In the genomic region with DNA sequence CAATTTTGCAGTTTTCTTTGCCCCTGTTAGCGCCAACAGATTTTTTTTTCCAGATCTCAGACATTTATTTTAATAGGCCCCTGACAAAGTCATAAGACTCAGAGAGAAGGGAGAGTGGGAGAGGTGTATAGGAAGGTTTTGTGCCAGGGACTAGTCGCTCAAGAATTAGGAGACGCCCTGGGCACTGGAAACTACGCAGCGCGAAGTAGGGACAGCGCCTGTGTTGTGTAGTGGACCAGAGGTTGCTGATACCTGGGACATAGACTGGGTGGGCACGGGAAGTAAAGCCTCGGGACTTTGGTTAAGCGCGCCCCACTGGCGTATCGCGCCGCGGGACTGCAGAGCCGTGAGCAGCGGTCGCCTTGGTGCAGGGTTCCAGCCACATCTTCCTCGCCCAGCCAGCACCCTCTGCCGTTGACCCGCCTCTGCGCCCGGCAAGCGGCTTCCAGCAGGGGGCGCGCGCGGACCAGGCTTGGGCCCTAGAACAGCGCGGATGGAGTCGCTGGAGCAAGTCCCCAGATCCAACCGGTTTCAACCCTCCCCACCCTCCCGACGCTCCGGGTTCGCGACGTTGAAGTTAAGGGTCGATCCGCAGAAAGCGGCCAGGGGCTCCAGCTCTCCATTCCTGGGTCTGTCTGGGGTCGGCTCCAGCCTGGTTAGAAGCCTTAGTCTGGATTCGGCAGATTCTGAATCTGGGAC, we compare ENCODE assay signal across 9 cellular contexts. TPM values are rescaled to one million over a fixed set of nuclear protein-coding genes. Genes with fewer than 3 reads are reported as not detected.
DNase-seq lines count a peak whose midpoint lies in the region; ATAC-seq, FAIRE-seq and TF ChIP-seq lines count a peak whose summit lies in the region.
"Had no signal": no experiment of that assay in that cellular context is flagged by ENCODE, and none has a peak within 500 bp of the region (broad histone marks: within the 10 kb centered on the region; RNA-seq: fewer than 3 reads in every experiment).

No MANE protein-coding gene starts in this region.

- POLR2A ChIA-PET in CD8-positive, alpha-beta memory T cell (lab: Charles Lee) = no interaction called here
- POLR2A ChIA-PET in HepG2 (lab: Yijun Ruan, JAX) = no interaction called here

- H3K36me3 ChIP-seq in CD8-positive, alpha-beta memory T cell (ENCODE audit: insufficient read depth, low read length) = no peaks in the 10 kb centered on the region
- H3K36me3 ChIP-seq in HepG2 (replicated peaks in 1 of 2; ENCODE audit: control insufficient read depth in 1 of 2, insufficient read depth in 2 of 2, low read length in 2 of 2) = no peaks in the 10 kb centered on the region

- no peak for TF ChIP-seq POLR2A in HepG2 (IDR thresholded peaks at IDR 0.05; ENCODE audit: insufficient read depth in 1 of 2, low read depth in 2 of 2, low read length in 2 of 2)

- peaks cover 29 to 80% of the 10 kb centered on the region in 2 donors for H3K27me3 Mint-ChIP-seq in CD8-positive, alpha-beta memory T cell

- H3K9me3 ChIP-seq in CD8-positive, alpha-beta memory T cell (ENCODE audit: low read length) = no peaks in the 10 kb centered on the region
- H3K9me3 ChIP-seq in HepG2 (ENCODE audit: low read length) = no peaks in the 10 kb centered on the region

- TF ChIP-seq CTCF in coronary artery (IDR thresholded peaks at IDR 0.05) (peak; percentile 97), HepG2 (CRISPR knock-in tag; IDR thresholded peaks at IDR 0.05) (peak; percentile 99)

- no peak overlapping the region for H3K4me3 ChIP-seq in CD8-positive, alpha-beta memory T cell (ENCODE audit: low read length)
- H3K4me3 ChIP-seq in coronary artery = peak overlapping the region; percentile 68
- no peak overlapping the region for H3K4me3 ChIP-seq in HepG2 (replicated peaks in 1 of 3; ENCODE audit: insufficient read depth in 1 of 3, low read depth in 2 of 3, low read length in 3 of 3)

- no peak overlapping the region for H2AFZ ChIP-seq in HepG2 (ENCODE audit: low read length)

- peak; percentile 64 to 83 (median 72) for DNase-seq in CD8-positive, alpha-beta memory T cell
- DNase-seq in NCI-H510A treated with DMSO at 0.1 percent for 48 hours (lab: John Stamatoyannopoulos, UW) (peak; percentile 61), coronary artery (ENCODE audit: low spot score) (peak; percentile 93), HepG2 (ENCODE audit: low spot score) (peak; percentile 58)
- peak; percentile 82 for DNase-seq in activated CD4-positive, alpha-beta T cell treated with anti-CD3 and anti-CD28 coated beads, Interleukin-2, amount 50 U/mL, for 1 hour
- DNase-seq in stimulated activated CD4-positive, alpha-beta T cell treated with anti-CD3 and anti-CD28 coated beads, Interleukin-2, amount 100 ng/mL, for 4 hours (ENCODE audit: low read depth) = peak; percentile 73

- H3K27ac ChIP-seq in CD8-positive, alpha-beta memory T cell (ENCODE audit: low read depth, low read length) = no peak overlapping the region
- no peak overlapping the region for H3K27ac ChIP-seq in coronary artery
- H3K27ac ChIP-seq in HepG2 (ENCODE audit: extremely low read length, insufficient read depth, low read length) = no peak overlapping the region

- peak; percentile 92 for TF ChIP-seq RAD21 in HepG2 (CRISPR knock-in tag; IDR thresholded peaks at IDR 0.05)

- H3K27ac Mint-ChIP-seq in CD8-positive, alpha-beta memory T cell = no peak overlapping the region

- no peak for TF ChIP-seq EP300 in HepG2 (IDR thresholded peaks at IDR 0.05; ENCODE audit: low read depth in 2 of 2, low read length in 2 of 2)
- no peak for TF ChIP-seq EP300 in HepG2 (CRISPR knock-in tag; IDR thresholded peaks at IDR 0.05; ENCODE audit: borderline replicate concordance)

- no peaks in the 10 kb centered on the region for H3K79me2 ChIP-seq in HepG2 (ENCODE audit: insufficient read depth, low read length)

- peaks cover 6% of the 10 kb centered on the region for H3K4me1 ChIP-seq in CD8-positive, alpha-beta memory T cell (ENCODE audit: insufficient read depth, low read length)
- no peaks in the 10 kb centered on the region for H3K4me1 ChIP-seq in HepG2 (ENCODE audit: insufficient read depth, low read length)

- ATAC-seq in HG02610 (IDR thresholded peaks at IDR 0.05; ENCODE audit: unreplicated experiment) (peak; percentile 49), HepG2 (peak; percentile 97), GM19452 (IDR thresholded peaks at IDR 0.05; ENCODE audit: unreplicated experiment) (no peak)

- WGBS in HepG2 (ENCODE audit: low lambda C conversion rate) = 64% methylated on average over 10 of the region's 44 CpGs

- CTCF ChIA-PET in CD8-positive, alpha-beta memory T cell (lab: Charles Lee) = interaction anchor here (1.2 to 5.9 kb wide), 4 partner anchors 180 to 194 kb away, joined by 3 to 74 read pairs (median 5); no protein-coding TSS in a partner anchor
- CTCF ChIA-PET in HepG2 (lab: Yijun Ruan, JAX; ENCODE audit: low intra/inter-chr PET ratio, low total read pairs) = interaction anchor here (0.7 to 3.1 kb wide), 5 partner anchors 175 to 195 kb away, joined by 3 to 19 read pairs (median 8); no protein-coding TSS in a partner anchor

- in situ Hi-C loops in HepG2 (cut with HindIII; ENCODE audit: extremely low pct_ligation_motif_present, low pct_unique_long_range_greater_than_20kb) = loop anchor here (5.0 kb wide), 1 partner anchor 180 kb away; no protein-coding TSS in a partner anchor

- H3K4me3 Mint-ChIP-seq in CD8-positive, alpha-beta memory T cell = peak overlapping the region in 5 of 7 donors; percentile 34 to 84 (median 45)

- intact Hi-C loops in HepG2 (cut with micrococcal nuclease; ENCODE audit: unreplicated experiment) = loop anchor here (1.0 kb wide), 2 partner anchors 176 to 193 kb away; no protein-coding TSS in a partner anchor

- H3K4me1 Mint-ChIP-seq in CD8-positive, alpha-beta memory T cell = peaks cover 0 to 31% (median 7%) of the 10 kb centered on the region in 3 donors

- H3K9me3 Mint-ChIP-seq in CD8-positive, alpha-beta memory T cell = peaks cover 0 to 2% (median 0%) of the 10 kb centered on the region in 5 donors

- H3K4me2 ChIP-seq in HepG2 (ENCODE audit: low read depth, low read length) = peak overlapping the region; percentile 18; the same call in 1 of the 2 replicates

- H3K27me3 ChIP-seq in CD8-positive, alpha-beta memory T cell (ENCODE audit: insufficient read depth, low read length, poor library complexity, severe bottlenecking) = peaks cover 38% of the 10 kb centered on the region
- peaks cover 10 to 51% of the 10 kb centered on the region in 2 experiments; a peak in 4 of 5 replicates for H3K27me3 ChIP-seq in HepG2 (ENCODE audit: control insufficient read depth in 1 of 2, insufficient read depth in 2 of 2, low read length in 2 of 2)

- no peak for FAIRE-seq in HepG2 (lab: Jason Lieb, UNC)

- 0 out of 2 replicates have a peak, but pooled peaks cover 2% of the 10 kb centered on the region for H4K20me1 ChIP-seq in HepG2 (ENCODE audit: insufficient read depth, low read length)

- H3K36me3 Mint-ChIP-seq in CD8-positive, alpha-beta memory T cell = no peaks in the 10 kb centered on the region

- no peak overlapping the region for H3K9ac ChIP-seq in HepG2 (ENCODE audit: insufficient read depth, low read depth, low read length)

- no TSS peak for BruUV-seq in HepG2 (replicated peaks; lab: Mats Ljungman, UMichigan)

RNA-seq across cellular contexts. Expression of a gene that starts 3.0 kb away (rescaled TPM):
- total RNA-seq in CD8-positive, alpha-beta memory T cell = not detected
- not detected for polyA plus RNA-seq in CD8-positive, alpha-beta memory T cell
- not detected in 2 replicates for total RNA-seq in HepG2 (2016; rRNA removed; fragmentation: Illumina TruSeq; extraction: Trizol)
- total RNA-seq in HepG2 (2016; cell fraction: cytosol; rRNA removed; fragmentation: Illumina TruSeq; extraction: Trizol; ENCODE audit: low read depth) = not detected in 2 replicates
- total RNA-seq in HepG2 (2016; cell fraction: insoluble cytoplasmic fraction; rRNA removed; fragmentation: Illumina TruSeq; extraction: Trizol) = not detected in 2 replicates
- total RNA-seq in HepG2 (2016; cell fraction: membrane; rRNA removed; fragmentation: Illumina TruSeq; extraction: Trizol) = not detected in 2 replicates
- total RNA-seq in HepG2 (2016; cell fraction: nucleus; rRNA removed; fragmentation: Illumina TruSeq; extraction: Trizol) = not detected in 2 replicates
- polyA plus RNA-seq in HepG2 (2011; rRNA removed) = not detected in 2 replicates
- polyA plus RNA-seq in HepG2 (2011; cell fraction: cytosol; rRNA removed) = not detected in 2 replicates
- polyA plus RNA-seq in HepG2 (2011; cell fraction: nucleus; rRNA removed) = not detected in 2 replicates
- not detected in 2 replicates for polyA plus RNA-seq in HepG2 (2012)
- polyA plus RNA-seq in HepG2 (2016; cell fraction: cytosol; fragmentation: Illumina TruSeq; extraction: Trizol; ENCODE audit: low read depth) = not detected in 2 replicates
- not detected in 2 replicates for polyA plus RNA-seq in HepG2 (2016; cell fraction: insoluble cytoplasmic fraction; fragmentation: Illumina TruSeq; extraction: Trizol; ENCODE audit: low read depth)
- not detected in 2 replicates for polyA plus RNA-seq in HepG2 (2016; cell fraction: membrane; fragmentation: Illumina TruSeq; extraction: Trizol; ENCODE audit: low read depth)
- polyA plus RNA-seq in HepG2 (2016; cell fraction: nucleus; fragmentation: Illumina TruSeq; extraction: Trizol; ENCODE audit: insufficient read depth, low read depth) = not detected in 2 replicates
- not detected in 2 replicates for polyA minus RNA-seq in HepG2 (2011; rRNA and poly(A)+ RNA removed; ENCODE audit: low replicate concordance)
- not detected in 2 replicates for polyA minus RNA-seq in HepG2 (2011; cell fraction: cytosol; rRNA and poly(A)+ RNA removed)
- not detected in 2 replicates for polyA minus RNA-seq in HepG2 (2011; cell fraction: nucleus; rRNA and poly(A)+ RNA removed)
- total RNA-seq: T-helper 2 cell treated with Interferon-gamma antibody and Interleukin-4, amounts not matched to agents 100 ng/mL and 5 ng/mL, for 36 hours had no signal

RNA-seq across cellular contexts. Expression of a gene that starts 45.1 kb away (rescaled TPM):
- total RNA-seq in CD8-positive, alpha-beta memory T cell = under 1 TPM in 1 of 2 experiments, not detected in 1; 0.07 TPM
- polyA plus RNA-seq in CD8-positive, alpha-beta memory T cell = not detected
- total RNA-seq in HepG2 (2016; rRNA removed; fragmentation: Illumina TruSeq; extraction: Trizol) = 0.04 TPM in 1 of 2 replicates, not detected in the other
- total RNA-seq in HepG2 (2016; cell fraction: cytosol; rRNA removed; fragmentation: Illumina TruSeq; extraction: Trizol; ENCODE audit: low read depth) = not detected in 2 replicates
- total RNA-seq in HepG2 (2016; cell fraction: insoluble cytoplasmic fraction; rRNA removed; fragmentation: Illumina TruSeq; extraction: Trizol) = not detected in 2 replicates
- not detected in 2 replicates for total RNA-seq in HepG2 (2016; cell fraction: membrane; rRNA removed; fragmentation: Illumina TruSeq; extraction: Trizol)
- total RNA-seq in HepG2 (2016; cell fraction: nucleus; rRNA removed; fragmentation: Illumina TruSeq; extraction: Trizol) = not detected in 2 replicates
- 0.22 TPM in 1 of 2 replicates, not detected in the other for polyA plus RNA-seq in HepG2 (2011; rRNA removed)
- 0.03 TPM in 1 of 2 replicates, not detected in the other for polyA plus RNA-seq in HepG2 (2011; cell fraction: cytosol; rRNA removed)
- 0.14 and 0.63 TPM in 2 replicates for polyA plus RNA-seq in HepG2 (2011; cell fraction: nucleus; rRNA removed)
- 0.11 and 0.31 TPM in 2 replicates for polyA plus RNA-seq in HepG2 (2012)
- polyA plus RNA-seq in HepG2 (2016; cell fraction: cytosol; fragmentation: Illumina TruSeq; extraction: Trizol; ENCODE audit: low read depth) = not detected in 2 replicates
- not detected in 2 replicates for polyA plus RNA-seq in HepG2 (2016; cell fraction: insoluble cytoplasmic fraction; fragmentation: Illumina TruSeq; extraction: Trizol; ENCODE audit: low read depth)
- not detected in 2 replicates for polyA plus RNA-seq in HepG2 (2016; cell fraction: membrane; fragmentation: Illumina TruSeq; extraction: Trizol; ENCODE audit: low read depth)
- polyA plus RNA-seq in HepG2 (2016; cell fraction: nucleus; fragmentation: Illumina TruSeq; extraction: Trizol; ENCODE audit: insufficient read depth, low read depth) = not detected in 2 replicates
- polyA minus RNA-seq in HepG2 (2011; rRNA and poly(A)+ RNA removed; ENCODE audit: low replicate concordance) = not detected in 2 replicates
- polyA minus RNA-seq in HepG2 (2011; cell fraction: cytosol; rRNA and poly(A)+ RNA removed) = not detected in 2 replicates
- polyA minus RNA-seq in HepG2 (2011; cell fraction: nucleus; rRNA and poly(A)+ RNA removed) = not detected in 2 replicates
- total RNA-seq: T-helper 2 cell treated with Interferon-gamma antibody and Interleukin-4, amounts not matched to agents 100 ng/mL and 5 ng/mL, for 36 hours had no signal

RNA-seq across cellular contexts. Expression of a gene that starts 46.1 kb away (rescaled TPM):
- not detected for total RNA-seq in CD8-positive, alpha-beta memory T cell
- not detected for polyA plus RNA-seq in CD8-positive, alpha-beta memory T cell
- total RNA-seq in HepG2 (2016; rRNA removed; fragmentation: Illumina TruSeq; extraction: Trizol) = not detected in 2 replicates
- total RNA-seq in HepG2 (2016; cell fraction: cytosol; rRNA removed; fragmentation: Illumina TruSeq; extraction: Trizol; ENCODE audit: low read depth) = not detected in 2 replicates
- not detected in 2 replicates for total RNA-seq in HepG2 (2016; cell fraction: insoluble cytoplasmic fraction; rRNA removed; fragmentation: Illumina TruSeq; extraction: Trizol)
- not detected in 2 replicates for total RNA-seq in HepG2 (2016; cell fraction: membrane; rRNA removed; fragmentation: Illumina TruSeq; extraction: Trizol)
- total RNA-seq in HepG2 (2016; cell fraction: nucleus; rRNA removed; fragmentation: Illumina TruSeq; extraction: Trizol) = not detected in 2 replicates
- polyA plus RNA-seq in HepG2 (2011; rRNA removed) = not detected in 2 replicates
- polyA plus RNA-seq in HepG2 (2011; cell fraction: cytosol; rRNA removed) = not detected in 2 replicates
- not detected in 2 replicates for polyA plus RNA-seq in HepG2 (2011; cell fraction: nucleus; rRNA removed)
- polyA plus RNA-seq in HepG2 (2012) = not detected in 2 replicates
- polyA plus RNA-seq in HepG2 (2016; cell fraction: cytosol; fragmentation: Illumina TruSeq; extraction: Trizol; ENCODE audit: low read depth) = not detected in 2 replicates
- not detected in 2 replicates for polyA plus RNA-seq in HepG2 (2016; cell fraction: insoluble cytoplasmic fraction; fragmentation: Illumina TruSeq; extraction: Trizol; ENCODE audit: low read depth)
- polyA plus RNA-seq in HepG2 (2016; cell fraction: membrane; fragmentation: Illumina TruSeq; extraction: Trizol; ENCODE audit: low read depth) = not detected in 2 replicates
- not detected in 2 replicates for polyA plus RNA-seq in HepG2 (2016; cell fraction: nucleus; fragmentation: Illumina TruSeq; extraction: Trizol; ENCODE audit: insufficient read depth, low read depth)
- polyA minus RNA-seq in HepG2 (2011; rRNA and poly(A)+ RNA removed; ENCODE audit: low replicate concordance) = not detected in 2 replicates
- not detected in 2 replicates for polyA minus RNA-seq in HepG2 (2011; cell fraction: cytosol; rRNA and poly(A)+ RNA removed)
- polyA minus RNA-seq in HepG2 (2011; cell fraction: nucleus; rRNA and poly(A)+ RNA removed) = not detected in 2 replicates
- total RNA-seq: T-helper 2 cell treated with Interferon-gamma antibody and Interleukin-4, amounts not matched to agents 100 ng/mL and 5 ng/mL, for 36 hours had no signal
